ENCODE assay signal across 8 cellular contexts in genomic region chr10:113680172-113681111, GRCh38.
DNase-seq lines count a peak whose midpoint lies in the region; ATAC-seq and TF ChIP-seq lines count a peak whose summit lies in the region.

No MANE protein-coding gene starts in this region.

- H3K27ac ChIP-seq in HEK293 (ENCODE audit: extremely low read depth, low read depth, low read length), result peak overlapping the region; percentile 85
- H3K27ac ChIP-seq in MM.1S (ENCODE audit: low read length), result peak overlapping the region; percentile 83

- peaks cover 15% of the 10 kb centered on the region for H3K36me3 Mint-ChIP-seq in effector memory CD8-positive, alpha-beta T cell (ENCODE audit: insufficient read depth)
- H3K36me3 Mint-ChIP-seq in memory B cell, result peaks cover 21% of the 10 kb centered on the region

- no peaks in the 10 kb centered on the region for H4K20me1 ChIP-seq in MM.1S (ENCODE audit: insufficient read depth, low read length)

- peak overlapping the region; percentile 81 for H3K4me2 ChIP-seq in MM.1S (ENCODE audit: low read depth, low read length)

- peaks cover 44 to 54% of the 10 kb centered on the region in 2 donors for H3K4me1 Mint-ChIP-seq in effector memory CD8-positive, alpha-beta T cell (ENCODE audit: low read depth in 2 of 2)
- peaks cover 35% of the 10 kb centered on the region for H3K4me1 Mint-ChIP-seq in memory B cell

- no peaks in the 10 kb centered on the region for H3K27me3 Mint-ChIP-seq in effector memory CD8-positive, alpha-beta T cell
- no peaks in the 10 kb centered on the region for H3K27me3 Mint-ChIP-seq in memory B cell

- H3F3A ChIP-seq in MM.1S (ENCODE audit: insufficient read depth, low read length), result peaks cover 17% of the 10 kb centered on the region

- H3K9me2 ChIP-seq in MM.1S (replicated peaks; ENCODE audit: insufficient read depth, low read length), result no peaks in the 10 kb centered on the region

- H3K4me1 ChIP-seq in HEK293 (ENCODE audit: control insufficient read depth, insufficient read depth, low read length) (peaks cover 5% of the 10 kb centered on the region; the same call in 1 of the 2 replicates), MM.1S (ENCODE audit: low read length) (peaks cover 5% of the 10 kb centered on the region; the same call in 1 of the 2 replicates)

- peak; percentile 17 for ATAC-seq in effector memory CD8-positive, alpha-beta T cell (replicated peaks)
- ATAC-seq in memory B cell (ENCODE audit: low read depth), result peak; percentile 48
- ATAC-seq in stimulated activated naive CD8-positive, alpha-beta T cell treated with anti-CD3 and anti-CD28 coated beads, Interleukin-15, Interleukin-2, amounts not matched to agents 100 U/mL and 50 U/mL, for 24 hours, result peak; percentile 45

- H3K9me3 Mint-ChIP-seq in effector memory CD8-positive, alpha-beta T cell, result no peaks in the 10 kb centered on the region
- peaks cover 10% of the 10 kb centered on the region for H3K9me3 Mint-ChIP-seq in memory B cell

- peak overlapping the region; percentile 82 to 97 for H3K27ac Mint-ChIP-seq in effector memory CD8-positive, alpha-beta T cell
- H3K27ac Mint-ChIP-seq in memory B cell, result peak overlapping the region; percentile 99

- DNase-seq in GM13977 (ENCODE audit: low spot score) (peak; percentile 46), MM.1S (peak; percentile 58), memory B cell (ENCODE audit: low spot score in 2 of 2) (peak; percentile 35 to 48), NCI-H2029 (lab: John Stamatoyannopoulos, UW) (no peak)
- peak; percentile 30 to 50 for DNase-seq in activated CD4-positive, alpha-beta T cell treated with anti-CD3 and anti-CD28 coated beads for 4 hours
- DNase-seq in effector memory CD8-positive, alpha-beta T cell, result peak; percentile 5 to 17 (median 6)
- DNase-seq in stimulated activated naive CD8-positive, alpha-beta T cell treated with anti-CD3 and anti-CD28 coated beads, Interleukin-15, Interleukin-2, amounts not matched to agents 100 U/mL and 50 U/mL, for 24 hours, result peak; percentile 60

- H3K9me3 ChIP-seq in HEK293 (ENCODE audit: control insufficient read depth, insufficient read depth, low read depth, low read length), result peaks cover 3% of the 10 kb centered on the region; the same call in 1 of the 2 replicates
- no peaks in the 10 kb centered on the region for H3K9me3 ChIP-seq in MM.1S (replicated peaks; ENCODE audit: insufficient read depth, low read length)

- H3K36me3 ChIP-seq in HEK293 (ENCODE audit: control insufficient read depth in 2 of 2, insufficient read depth in 1 of 2, low read length in 2 of 2) (peaks cover 3 to 6% of the 10 kb centered on the region in 2 experiments; a peak in 1 of 3 replicates), MM.1S (replicated peaks; ENCODE audit: insufficient read depth, low read length) (no peaks in the 10 kb centered on the region)

- peak overlapping the region; percentile 93 for H3K9ac ChIP-seq in MM.1S (ENCODE audit: low read length)

- POLR2A ChIA-PET in HEK293 (lab: Yijun Ruan, JAX), result no interaction called here

- CTCF ChIA-PET in HEK293 (lab: Yijun Ruan, JAX), result interaction anchor here (1.1 to 2.1 kb wide), 3 partner anchors 9 to 40 kb away, joined by 3 to 5 read pairs (median 5); partner anchors contain the start of gene NRAP

- peak overlapping the region; percentile 70 for H3K4me3 ChIP-seq in HEK293 (ENCODE audit: low read depth, low read length)
- peak overlapping the region; percentile 96 for H3K4me3 ChIP-seq in MM.1S (ENCODE audit: low read length)

- peak overlapping the region; percentile 79 for H2AFZ ChIP-seq in MM.1S (ENCODE audit: low read length)

- H3K27me3 ChIP-seq in MM.1S (replicated peaks; ENCODE audit: insufficient read depth, low read length), result no peaks in the 10 kb centered on the region

- TF ChIP-seq CTCF in GM13977 (IDR thresholded peaks at IDR 0.05; ENCODE audit: extremely low read depth, insufficient read depth, missing control alignments) (no peak), HEK293 (tag by site-specific recombination; IDR thresholded peaks at IDR 0.05) (no peak), MM.1S (IDR thresholded peaks at IDR 0.05; ENCODE audit: low read length) (no peak)

- in situ Hi-C loops in GM13977 (cut with MboI; ENCODE audit: low pct_unique_long_range_greater_than_20kb, low sequenced_read_pairs, unreplicated experiment), result no loop called here

- peaks cover 57% of the 10 kb centered on the region for H3K79me2 ChIP-seq in MM.1S (ENCODE audit: low read length)

- H3K4me3 Mint-ChIP-seq in effector memory CD8-positive, alpha-beta T cell, result peak overlapping the region; percentile 95 to 99
- H3K4me3 Mint-ChIP-seq in memory B cell, result peak overlapping the region; percentile 84

TF ChIP-seq in HEK293, 187 proteins besides CTCF, POLR2A, EP300 and RAD21 (continues in another document):
- TF ChIP-seq ZNF174 (tag by site-specific recombination; IDR thresholded peaks at IDR 0.05) (no peak), ZNF398 (tag by site-specific recombination; IDR thresholded peaks at IDR 0.05) (peak; percentile 98), ZNF223 (tag by site-specific recombination; IDR thresholded peaks at IDR 0.05) (no peak), TSHZ1 (tag by site-specific recombination; IDR thresholded peaks at IDR 0.05; ENCODE audit: borderline replicate concordance) (no peak), ZNF335 (tag by site-specific recombination; conservative IDR thresholded peaks at IDR 0.05) (peak; percentile 5)
- TF ChIP-seq, protein P1, sequence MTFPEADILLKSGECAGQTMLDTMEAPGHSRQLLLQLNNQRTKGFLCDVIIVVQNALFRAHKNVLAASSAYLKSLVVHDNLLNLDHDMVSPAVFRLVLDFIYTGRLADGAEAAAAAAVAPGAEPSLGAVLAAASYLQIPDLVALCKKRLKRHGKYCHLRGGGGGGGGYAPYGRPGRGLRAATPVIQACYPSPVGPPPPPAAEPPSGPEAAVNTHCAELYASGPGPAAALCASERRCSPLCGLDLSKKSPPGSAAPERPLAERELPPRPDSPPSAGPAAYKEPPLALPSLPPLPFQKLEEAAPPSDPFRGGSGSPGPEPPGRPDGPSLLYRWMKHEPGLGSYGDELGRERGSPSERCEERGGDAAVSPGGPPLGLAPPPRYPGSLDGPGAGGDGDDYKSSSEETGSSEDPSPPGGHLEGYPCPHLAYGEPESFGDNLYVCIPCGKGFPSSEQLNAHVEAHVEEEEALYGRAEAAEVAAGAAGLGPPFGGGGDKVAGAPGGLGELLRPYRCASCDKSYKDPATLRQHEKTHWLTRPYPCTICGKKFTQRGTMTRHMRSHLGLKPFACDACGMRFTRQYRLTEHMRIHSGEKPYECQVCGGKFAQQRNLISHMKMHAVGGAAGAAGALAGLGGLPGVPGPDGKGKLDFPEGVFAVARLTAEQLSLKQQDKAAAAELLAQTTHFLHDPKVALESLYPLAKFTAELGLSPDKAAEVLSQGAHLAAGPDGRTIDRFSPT (tag by site-specific recombination; IDR thresholded peaks at IDR 0.05), result peak; percentile 58; the same call in 1 of the 2 replicates
